Comparison of ENCODE assay signal across 8 cellular contexts in the genomic region with DNA sequence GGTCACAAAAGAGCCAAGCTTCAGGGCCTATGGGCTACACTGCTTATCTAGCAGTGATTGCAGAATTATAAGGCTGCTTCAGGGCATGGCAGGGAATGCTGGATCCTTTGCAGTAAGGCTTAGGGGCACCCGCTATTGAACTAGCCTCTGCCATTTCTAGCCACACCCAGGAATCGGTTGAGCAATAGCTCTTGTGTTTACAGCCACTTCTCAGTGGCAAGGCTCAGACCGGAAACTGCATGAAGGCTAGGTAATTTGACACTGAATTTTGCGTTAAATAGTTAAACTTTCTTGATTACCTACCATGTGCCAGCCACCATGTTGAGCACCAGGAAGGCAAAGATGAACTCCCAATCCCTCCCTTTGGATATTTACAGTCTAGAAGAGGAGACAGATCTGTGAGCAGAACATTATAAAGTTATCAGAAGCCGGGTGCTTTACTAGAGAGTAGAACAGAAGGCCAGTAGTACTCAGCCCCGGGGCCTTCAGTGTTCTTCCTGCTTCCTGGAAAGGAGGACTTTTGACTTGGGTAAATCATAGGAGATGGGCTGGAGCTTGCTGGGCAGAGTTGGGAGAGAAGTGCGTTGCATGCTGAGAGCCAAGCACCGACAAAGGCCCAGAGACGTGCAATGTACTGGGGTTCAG.
DNase-seq lines count a peak whose midpoint lies in the region; ATAC-seq and TF ChIP-seq lines count a peak whose summit lies in the region.
"Had no signal": no experiment of that assay in that cellular context is flagged by ENCODE, and none has a peak within 500 bp of the region (broad histone marks: within the 10 kb centered on the region; RNA-seq: fewer than 3 reads in every experiment).

No MANE protein-coding gene starts in this region.

- H3K4me3 ChIP-seq in HUES48 (ENCODE audit: low read depth, low read length) = no peak overlapping the region
- no peak overlapping the region for H3K4me3 ChIP-seq in fibroblast of mammary gland (ENCODE audit: control insufficient read depth, low read depth, low read length)

- POLR2A ChIA-PET in GM10248 (lab: Yijun Ruan, JAX) = no interaction called here

- CTCF ChIA-PET in GM10248 (lab: Yijun Ruan, JAX) = interaction anchor here (1.6 to 2.0 kb wide), 3 partner anchors 10 to 527 kb away, joined by 4 to 6 read pairs (median 5); no protein-coding TSS in a partner anchor

- H3K4me1 ChIP-seq in HUES48 (ENCODE audit: control insufficient read depth, insufficient read depth, low read length) = peaks cover 25% of the 10 kb centered on the region

- H3K36me3 ChIP-seq in HUES48 (ENCODE audit: control insufficient read depth, insufficient read depth, low read length) = no peaks in the 10 kb centered on the region

- DNase-seq in NOMO-1 (lab: John Stamatoyannopoulos, UW; ENCODE audit: unreplicated experiment in 2 of 2) = peak; percentile 62 to 83
- peak; percentile 22 for DNase-seq in fibroblast of mammary gland (ENCODE audit: low read depth)
- DNase-seq in stromal cell of bone marrow (ENCODE audit: low read depth) = peak; percentile 26
- no peak for DNase-seq in COLO829 (ENCODE audit: low spot score)
- DNase-seq in GM10248 (ENCODE audit: extremely low spot score) = no peak

- no peak for TF ChIP-seq CTCF in fibroblast of mammary gland (conservative IDR thresholded peaks at IDR 0.05; ENCODE audit: control insufficient read depth, insufficient read depth, low read depth, low read length)
- no peak for TF ChIP-seq CTCF in GM10248 (IDR thresholded peaks at IDR 0.05; ENCODE audit: control extremely low read depth, extremely low read depth, low read depth, missing control alignments)

- ATAC-seq in GM21619 (IDR thresholded peaks at IDR 0.05; ENCODE audit: unreplicated experiment) = no peak
- ATAC-seq: SK-N-SH treated with all-trans-retinoic acid at 6 μM for 48 hours had no signal

- no peak overlapping the region for H3K9ac ChIP-seq in HUES48 (ENCODE audit: low read depth, low read length)

- no peaks in the 10 kb centered on the region for H3K27me3 ChIP-seq in HUES48 (ENCODE audit: control insufficient read depth, insufficient read depth, low read length)

- peak overlapping the region; percentile 75 for H3K27ac ChIP-seq in HUES48 (ENCODE audit: low read depth, low read length)

- no peaks in the 10 kb centered on the region for H3K9me3 ChIP-seq in HUES48 (ENCODE audit: control insufficient read depth, insufficient read depth, low read length)

Comparison
In these comparisons a context has a peak if more than half of its experiments do, and no peak if none do; other contexts are left out.
1. DNase-seq: peak in NOMO-1 (2 of 2), fibroblast of mammary gland (single experiment) and stromal cell of bone marrow (single experiment); none in COLO829 (single experiment) and GM10248 (single experiment).